Comparison of ENCODE assay signal across 21 cellular contexts in the genomic region with DNA sequence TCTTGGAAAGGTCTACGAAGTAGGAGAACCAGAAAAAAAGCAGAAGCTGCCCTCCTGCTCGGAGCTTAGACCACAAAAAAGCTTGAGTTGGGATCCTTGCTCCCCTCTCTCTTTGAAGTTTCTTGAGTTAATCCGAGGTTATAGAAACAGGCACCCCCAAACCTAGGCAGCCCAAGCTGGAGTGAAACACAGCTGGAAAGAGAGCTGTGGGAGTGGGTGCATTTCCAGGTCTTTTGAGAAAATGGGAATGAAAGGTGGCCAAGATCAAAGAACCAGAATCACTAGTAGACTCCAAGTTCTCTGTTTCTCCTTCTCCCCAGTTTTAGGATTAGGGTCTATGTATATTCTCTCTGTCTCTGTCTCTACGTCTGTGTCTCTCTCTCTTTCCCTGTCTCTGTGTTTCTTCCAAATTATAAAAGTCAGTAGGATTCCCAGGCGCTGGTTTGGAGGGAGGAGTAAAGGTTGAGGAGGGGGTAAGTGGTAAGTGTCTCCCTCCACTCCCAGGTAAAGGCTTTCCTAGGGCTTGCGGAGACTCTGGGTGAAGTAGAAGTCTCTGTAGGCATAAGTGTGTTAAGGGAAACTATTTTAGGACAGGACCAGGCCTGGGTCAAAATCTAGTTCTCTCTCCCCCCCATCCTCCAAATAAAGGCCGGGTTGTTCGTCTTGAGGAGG. TPM values are rescaled to one million over a fixed set of nuclear protein-coding genes. Genes with fewer than 3 reads are reported as not detected.
"Had no signal": no experiment of that assay in that cellular context is flagged by ENCODE, and none has a peak within 500 bp of the region (broad histone marks: within the 10 kb centered on the region; RNA-seq: fewer than 3 reads in every experiment).

No MANE protein-coding gene starts in this region.

- H3K9me3 Mint-ChIP-seq: activated naive CD8-positive, alpha-beta T cell treated with anti-CD3 and anti-CD28 coated beads, Interleukin-2, amount 50 U/mL, for 24 hours; activated T-cell treated with anti-CD3 and anti-CD28 coated beads, Interleukin-2, amount 50 U/mL, for 24 hours; stimulated activated naive CD8-positive, alpha-beta T cell treated with anti-CD3 and anti-CD28 coated beads, Interleukin-15, Interleukin-2, amounts not matched to agents 100 ng/mL and 50 ng/mL, for 24 hours had no signal

- H3K36me3 ChIP-seq: ascending aorta, cardiac muscle cell, heart left ventricle, left lung, neutrophil had no signal

- ATAC-seq: activated naive CD8-positive, alpha-beta T cell treated with anti-CD3 and anti-CD28 coated beads, Interleukin-2, amount 50 U/mL, for 24 hours; heart left ventricle; left lung; sciatic nerve had no signal

- H3K4me3 Mint-ChIP-seq: activated T-cell treated with anti-CD3 and anti-CD28 coated beads, Interleukin-2, amount 50 U/mL, for 24 hours had no signal

- FAIRE-seq: keratinocyte had no signal

- DNase-seq: activated CD4-positive, alpha-beta T cell treated with anti-CD3 and anti-CD28 coated beads for 4 hours; activated naive CD8-positive, alpha-beta T cell treated with anti-CD3 and anti-CD28 coated beads, Interleukin-2, amount 50 U/mL, for 24 hours; activated T-cell treated with anti-CD3 and anti-CD28 coated beads, Interleukin-2, amount 50 U/mL, for 24 hours; effector CD8-positive, alpha-beta T cell; foreskin melanocyte; heart left ventricle; left lung; SIG-M5; stimulated activated CD4-positive, alpha-beta T cell treated with anti-CD3 and anti-CD28 coated beads, Interleukin-2, amount 100 ng/mL, for 48 hours; stimulated activated CD8-positive, alpha-beta memory T cell treated with anti-CD3 and anti-CD28 coated beads, Interleukin-4, amount 100 ng/mL, for 48 hours; testis had no signal

- H3K27ac Mint-ChIP-seq: activated naive CD8-positive, alpha-beta T cell treated with anti-CD3 and anti-CD28 coated beads, Interleukin-2, amount 50 U/mL, for 24 hours; activated T-cell treated with anti-CD3 and anti-CD28 coated beads, Interleukin-2, amount 50 U/mL, for 24 hours; stimulated activated naive CD8-positive, alpha-beta T cell treated with anti-CD3 and anti-CD28 coated beads, Interleukin-15, Interleukin-2, amounts not matched to agents 100 ng/mL and 50 ng/mL, for 24 hours had no signal

- H3K27ac ChIP-seq: ascending aorta, cardiac muscle cell, coronary artery, heart left ventricle, left lung, neutrophil, testis, VCaP had no signal

- H3K4me3 ChIP-seq: ascending aorta, cardiac muscle cell, coronary artery, heart left ventricle, left lung, testis had no signal

- H3K9me3 ChIP-seq: ascending aorta, heart left ventricle, left lung, neutrophil, testis had no signal

RNA-seq across cellular contexts. Expression of gene LHX2, which starts 2.9 kb away (rescaled TPM):
- total RNA-seq: ascending aorta, left lung, posterior vena cava, sciatic nerve, ureter had no signal
